17 cellular contexts compared by ENCODE assay signal in genomic region chr2:191023235-191023679, GRCh38. TPM values are rescaled to one million over a fixed set of nuclear protein-coding genes. Genes with fewer than 3 reads are reported as not detected.
A peak's percentile ranks its signal among the peaks of the same experiment; 100 is the strongest.
DNase-seq lines count a peak whose midpoint lies in the region; ATAC-seq and TF ChIP-seq lines count a peak whose summit lies in the region.
"Had no signal": no experiment of that assay in that cellular context is flagged by ENCODE, and none has a peak within 500 bp of the region (broad histone marks: within the 10 kb centered on the region; RNA-seq: fewer than 3 reads in every experiment).

No MANE protein-coding gene starts in this region.

- peak overlapping the region; percentile 2 for H3K27ac ChIP-seq in colonic mucosa
- peak overlapping the region in 5 of 8 donors; percentile 12 to 96 (median 94) for H3K27ac ChIP-seq in spleen

- H3K9ac ChIP-seq in colonic mucosa (ENCODE audit: low read depth in 2 of 2, low read length in 2 of 2), result no peak overlapping the region

- CTCF ChIA-PET in activated naive CD4-positive, alpha-beta T cell treated with anti-CD3 and anti-CD28 coated beads, Interleukin-2, amount 10 ng/mL, durations not matched to agents 7 days and 5 days (lab: Charles Lee), result interaction anchor here (0.6 to 1.3 kb wide), 5 partner anchors 9 to 31 kb away, joined by 3 to 4 read pairs (median 3); partner anchors contain the start of gene STAT1
- CTCF ChIA-PET in activated naive CD4-positive, alpha-beta T cell treated with anti-CD3 and anti-CD28 coated beads for 36 hours (lab: Charles Lee), result interaction anchor here (1.1 to 1.6 kb wide), 4 partner anchors 8 to 29 kb away, joined by 3 to 5 read pairs (median 4); no protein-coding TSS in a partner anchor

- H3K9me3 Mint-ChIP-seq in activated naive CD4-positive, alpha-beta T cell treated with anti-CD3 and anti-CD28 coated beads, Interleukin-2, amount 10 ng/mL, durations not matched to agents 7 days and 5 days, result peaks cover 3% of the 10 kb centered on the region
- H3K9me3 Mint-ChIP-seq in activated naive CD4-positive, alpha-beta T cell treated with anti-CD3 and anti-CD28 coated beads for 36 hours, result no peaks in the 10 kb centered on the region
- H3K9me3 Mint-ChIP-seq: H9 had no signal

- H3K4me1 ChIP-seq in colonic mucosa, result no peaks in the 10 kb centered on the region
- peaks cover 19 to 79% (median 47%) of the 10 kb centered on the region in 6 donors for H3K4me1 ChIP-seq in spleen

- no peak for TF ChIP-seq POLR2A in NB4 (IDR thresholded peaks at IDR 0.05; ENCODE audit: extremely low read depth, insufficient read length)
- no peak for TF ChIP-seq POLR2A in spleen (IDR thresholded peaks at IDR 0.05)

- H3K27me3 ChIP-seq in colonic mucosa (no peaks in the 10 kb centered on the region), spleen (replicated peaks in 1 of 7) (no peaks in the 10 kb centered on the region)
- H3K27me3 ChIP-seq: transverse colon had no signal

- H3K4me3 Mint-ChIP-seq in activated naive CD4-positive, alpha-beta T cell treated with anti-CD3 and anti-CD28 coated beads, Interleukin-2, amount 10 ng/mL, durations not matched to agents 7 days and 5 days, result no peak overlapping the region
- no peak overlapping the region for H3K4me3 Mint-ChIP-seq in activated naive CD4-positive, alpha-beta T cell treated with anti-CD3 and anti-CD28 coated beads for 36 hours
- H3K4me3 Mint-ChIP-seq: activated naive CD8-positive, alpha-beta T cell; H9 had no signal

- peaks cover 29% of the 10 kb centered on the region for H3K36me3 Mint-ChIP-seq in activated naive CD4-positive, alpha-beta T cell treated with anti-CD3 and anti-CD28 coated beads, Interleukin-2, amount 10 ng/mL, durations not matched to agents 7 days and 5 days
- peaks cover 9% of the 10 kb centered on the region for H3K36me3 Mint-ChIP-seq in activated naive CD4-positive, alpha-beta T cell treated with anti-CD3 and anti-CD28 coated beads for 36 hours (ENCODE audit: low read depth)

- ATAC-seq in GM21717 (IDR thresholded peaks at IDR 0.05; ENCODE audit: unreplicated experiment) (no peak), GM18520 (IDR thresholded peaks at IDR 0.05; ENCODE audit: unreplicated experiment) (no peak)
- ATAC-seq: sciatic nerve had no signal

- H3K4me1 Mint-ChIP-seq in activated naive CD4-positive, alpha-beta T cell treated with anti-CD3 and anti-CD28 coated beads, Interleukin-2, amount 10 ng/mL, durations not matched to agents 7 days and 5 days, result peaks cover 55% of the 10 kb centered on the region
- peaks cover 46% of the 10 kb centered on the region for H3K4me1 Mint-ChIP-seq in activated naive CD4-positive, alpha-beta T cell treated with anti-CD3 and anti-CD28 coated beads for 36 hours (ENCODE audit: low read depth)

- H3K27me3 Mint-ChIP-seq in activated naive CD4-positive, alpha-beta T cell treated with anti-CD3 and anti-CD28 coated beads, Interleukin-2, amount 10 ng/mL, durations not matched to agents 7 days and 5 days, result peaks cover 4% of the 10 kb centered on the region
- H3K27me3 Mint-ChIP-seq in activated naive CD4-positive, alpha-beta T cell treated with anti-CD3 and anti-CD28 coated beads for 36 hours (ENCODE audit: low read depth), result no peaks in the 10 kb centered on the region
- H3K27me3 Mint-ChIP-seq: activated naive CD8-positive, alpha-beta T cell had no signal

- H3K9me3 ChIP-seq in colonic mucosa (no peaks in the 10 kb centered on the region), spleen (no peaks in the 10 kb centered on the region)
- H3K9me3 ChIP-seq: transverse colon had no signal

- H3K36me3 ChIP-seq in colonic mucosa, result no peaks in the 10 kb centered on the region
- no peaks in the 10 kb centered on the region for H3K36me3 ChIP-seq in spleen
- H3K36me3 ChIP-seq: transverse colon had no signal

- no peak overlapping the region for H3K27ac Mint-ChIP-seq in activated naive CD4-positive, alpha-beta T cell treated with anti-CD3 and anti-CD28 coated beads, Interleukin-2, amount 10 ng/mL, durations not matched to agents 7 days and 5 days
- H3K27ac Mint-ChIP-seq in activated naive CD4-positive, alpha-beta T cell treated with anti-CD3 and anti-CD28 coated beads for 36 hours, result no peak overlapping the region
- H3K27ac Mint-ChIP-seq: activated naive CD8-positive, alpha-beta T cell; H9 had no signal

- TF ChIP-seq CTCF in NB4 (IDR thresholded peaks at IDR 0.05; ENCODE audit: low read depth, low read length) (no peak), colonic mucosa (IDR thresholded peaks at IDR 0.05) (no peak), spleen (IDR thresholded peaks at IDR 0.05 in 8 of 11, conservative IDR thresholded peaks at IDR 0.05 in 3 of 11) (no peak)

- 68 to 77% (median 74%) methylated on average over 7 of the region's 7 CpGs for WGBS in spleen, 5 donors

- H3K4me3 ChIP-seq in NB4 (ENCODE audit: low read depth, low read length), result no peak overlapping the region
- no peak overlapping the region for H3K4me3 ChIP-seq in colonic mucosa
- peak overlapping the region in 3 of 8 donors; percentile 7 to 44 (median 11) for H3K4me3 ChIP-seq in spleen
- H3K4me3 ChIP-seq: transverse colon had no signal

- peak; percentile 56 for DNase-seq in activated naive CD4-positive, alpha-beta T cell treated with anti-CD3 and anti-CD28 coated beads, Interleukin-2, amount 10 ng/mL, durations not matched to agents 7 days and 5 days
- no peak for DNase-seq in activated naive CD4-positive, alpha-beta T cell treated with anti-CD3 and anti-CD28 coated beads for 36 hours
- DNase-seq in NB4 (ENCODE audit: low read depth), result peak; percentile 20
- no peak for DNase-seq in colonic mucosa
- no peak for DNase-seq in spleen
- DNase-seq in CD1c-positive myeloid dendritic cell (ENCODE audit: extremely low spot score), result no peak
- DNase-seq: H9; mesendoderm; NCI-H1048; occipital lobe; SHP77 treated with DMSO at 0.1 percent for 48 hours; stimulated activated CD4-positive, alpha-beta T cell treated with anti-CD3 and anti-CD28 coated beads, Interleukin-4, amount 100 ng/mL, for 4 hours; transverse colon had no signal

- intact Hi-C loops in activated naive CD4-positive, alpha-beta T cell treated with anti-CD3 and anti-CD28 coated beads for 36 hours (cut with micrococcal nuclease), result loop anchor here (2.0 to 10.0 kb wide), 7 partner anchors 230 to 1718 kb away; partner anchors contain the start of genes ASNSD1 and NAB1
- intact Hi-C loops in colonic mucosa (cut with DNase I), result no loop called here
- intact Hi-C loops in spleen (cut with DNase I; ENCODE audit: low total_unique reads), result no loop called here

RNA-seq across cellular contexts. Expression of gene STAT1, which starts 9.3 kb away (rescaled TPM):
- total RNA-seq in activated naive CD4-positive, alpha-beta T cell treated with anti-CD3 and anti-CD28 coated beads for 36 hours, result 100 to 1,000 TPM; 376 to 402 TPM
- total RNA-seq in colonic mucosa (10 to 100 TPM; 52.7 to 58.3 TPM), spleen (100 to 1,000 TPM in 6 of 7 donors, 10 to 100 TPM in 1; 98.0 to 246 (median 171) TPM)
- polyA plus RNA-seq in spleen, result 10 to 100 TPM; 19.5 to 61.4 (median 25.6) TPM

Comparison
In these comparisons a context has a peak if more than half of its experiments do, and no peak if none do; other contexts are left out.
1. DNase-seq: peak in activated naive CD4-positive, alpha-beta T cell treated with anti-CD3 and anti-CD28 coated beads, Interleukin-2, amount 10 ng/mL, durations not matched to agents 7 days and 5 days (single experiment) and NB4 (single experiment); none in activated naive CD4-positive, alpha-beta T cell treated with anti-CD3 and anti-CD28 coated beads for 36 hours (single experiment), colonic mucosa (single experiment), spleen (single experiment) and CD1c-positive myeloid dendritic cell (single experiment).